ENCODE assay signal across 8 cellular contexts in genomic region chr12:110698171-110698902, GRCh38. TPM values are rescaled to one million over a fixed set of nuclear protein-coding genes. Genes with fewer than 3 reads are reported as not detected.
DNase-seq lines count a peak whose midpoint lies in the region; ATAC-seq and TF ChIP-seq lines count a peak whose summit lies in the region.

No MANE protein-coding gene starts in this region.

- H3K9me3 Mint-ChIP-seq in activated naive CD8-positive, alpha-beta T cell treated with anti-CD3 and anti-CD28 coated beads, Interleukin-2, amount 10 ng/mL, durations not matched to agents 7 days and 5 days = no peaks in the 10 kb centered on the region

- H3K79me2 ChIP-seq in KMS-11 (ENCODE audit: insufficient read depth, low read depth) (no peaks in the 10 kb centered on the region), SU-DHL-6 (ENCODE audit: insufficient read depth, low read length) (no peaks in the 10 kb centered on the region)

- H2AFZ ChIP-seq in KMS-11 (ENCODE audit: low read depth) = peak overlapping the region; percentile 28
- peak overlapping the region; percentile 89 for H2AFZ ChIP-seq in SU-DHL-6 (ENCODE audit: low read depth, low read length, severe bottlenecking)

- H3K27me3 Mint-ChIP-seq in activated naive CD8-positive, alpha-beta T cell treated with anti-CD3 and anti-CD28 coated beads, Interleukin-2, amount 10 ng/mL, durations not matched to agents 7 days and 5 days = no peaks in the 10 kb centered on the region

- H3K36me3 Mint-ChIP-seq in activated naive CD8-positive, alpha-beta T cell treated with anti-CD3 and anti-CD28 coated beads, Interleukin-2, amount 10 ng/mL, durations not matched to agents 7 days and 5 days = no peaks in the 10 kb centered on the region

- H4K20me1 ChIP-seq in KMS-11 (ENCODE audit: insufficient read depth) = no peaks in the 10 kb centered on the region
- no peaks in the 10 kb centered on the region for H4K20me1 ChIP-seq in SU-DHL-6 (ENCODE audit: low read depth, low read length)

- POLR2A ChIA-PET in activated naive CD8-positive, alpha-beta T cell treated with anti-CD3 and anti-CD28 coated beads, Interleukin-2, amount 10 ng/mL, durations not matched to agents 7 days and 5 days (lab: Charles Lee) = interaction anchor here (0.6 to 1.3 kb wide), 5 partner anchors 9 to 265 kb away, joined by 3 to 7 read pairs (median 3); partner anchors contain the start of gene ARPC3

- H3K9me2 ChIP-seq in SU-DHL-6 (replicated peaks; ENCODE audit: insufficient read depth, low read length) = no peaks in the 10 kb centered on the region

- H3K4me1 ChIP-seq in KMS-11 (ENCODE audit: low read depth, poor library complexity, severe bottlenecking) (peaks cover 4% of the 10 kb centered on the region), right atrium auricular region (peaks cover 0 to 43% of the 10 kb centered on the region in 2 donors)

- H3K4me3 ChIP-seq in KMS-11 (IDR thresholded peaks at IDR 0.05; ENCODE audit: insufficient read depth, low read depth, low read length) (no peak overlapping the region), SU-DHL-6 (ENCODE audit: insufficient read depth, low read length, poor library complexity, severe bottlenecking) (no peak overlapping the region), right atrium auricular region (peak overlapping the region in 1 of 2 donors; percentile 29), retinal pigment epithelial cell (ENCODE audit: low read length) (no peak overlapping the region)

- H3K4me2 ChIP-seq in KMS-11 (no peak overlapping the region), SU-DHL-6 (ENCODE audit: low read depth, low read length, poor library complexity, severe bottlenecking) (peak overlapping the region; percentile 35)

- H3K27ac ChIP-seq in KMS-11 (no peak overlapping the region), SU-DHL-6 (ENCODE audit: low read depth, low read length) (peak overlapping the region; percentile 59), right atrium auricular region (peak overlapping the region; percentile 60 to 64)

- no peaks in the 10 kb centered on the region for H3K9me3 ChIP-seq in SU-DHL-6 (ENCODE audit: insufficient read depth, low read length)
- no peaks in the 10 kb centered on the region for H3K9me3 ChIP-seq in right atrium auricular region

- peak overlapping the region; percentile 51 for H3K4me3 Mint-ChIP-seq in activated naive CD8-positive, alpha-beta T cell treated with anti-CD3 and anti-CD28 coated beads, Interleukin-2, amount 10 ng/mL, durations not matched to agents 7 days and 5 days

- H3K4me1 Mint-ChIP-seq in activated naive CD8-positive, alpha-beta T cell treated with anti-CD3 and anti-CD28 coated beads, Interleukin-2, amount 10 ng/mL, durations not matched to agents 7 days and 5 days = peaks cover 13% of the 10 kb centered on the region

- H3K27me3 ChIP-seq in KMS-11 (ENCODE audit: insufficient read depth, low read depth) (no peaks in the 10 kb centered on the region), SU-DHL-6 (ENCODE audit: low read length) (no peaks in the 10 kb centered on the region), right atrium auricular region (no peaks in the 10 kb centered on the region)

- DNase-seq in DMS53 treated with DMSO at 0.1 percent for 48 hours (lab: John Stamatoyannopoulos, UW; ENCODE audit: unreplicated experiment) = peak; percentile 85
- peak; percentile 76 for DNase-seq in activated naive CD8-positive, alpha-beta T cell treated with anti-CD3 and anti-CD28 coated beads, Interleukin-2, amount 10 ng/mL, durations not matched to agents 7 days and 5 days
- peak; percentile 89 for DNase-seq in right atrium auricular region (ENCODE audit: low spot score)
- DNase-seq in retinal pigment epithelial cell (ENCODE audit: low read depth) = peak; percentile 34
- no peak for DNase-seq in foreskin melanocyte

- H3K9ac ChIP-seq in KMS-11 = no peak overlapping the region
- peak overlapping the region; percentile 51 for H3K9ac ChIP-seq in SU-DHL-6 (ENCODE audit: low read length)

- no peaks in the 10 kb centered on the region for H3F3A ChIP-seq in SU-DHL-6 (ENCODE audit: insufficient read depth)

- TF ChIP-seq CTCF in KMS-11 (conservative IDR thresholded peaks at IDR 0.05; ENCODE audit: low read depth, low read length) = peak; percentile 58
- TF ChIP-seq CTCF in SU-DHL-6 (IDR thresholded peaks at IDR 0.05; ENCODE audit: insufficient read depth, low read length, poor library complexity, severe bottlenecking) = peak; percentile 81
- TF ChIP-seq CTCF in right atrium auricular region (IDR thresholded peaks at IDR 0.05) = peak; percentile 55 to 83
- peak; percentile 74 for TF ChIP-seq CTCF in retinal pigment epithelial cell (conservative IDR thresholded peaks at IDR 0.05; ENCODE audit: low read depth, low read length)

- H3K36me3 ChIP-seq in KMS-11 (ENCODE audit: insufficient read depth) (no peaks in the 10 kb centered on the region), SU-DHL-6 (ENCODE audit: low read length) (no peaks in the 10 kb centered on the region), right atrium auricular region (no peaks in the 10 kb centered on the region)

- H3K27ac Mint-ChIP-seq in activated naive CD8-positive, alpha-beta T cell treated with anti-CD3 and anti-CD28 coated beads, Interleukin-2, amount 10 ng/mL, durations not matched to agents 7 days and 5 days = peak overlapping the region; percentile 94

- peak; percentile 76 for ATAC-seq in GM21619 (IDR thresholded peaks at IDR 0.05; ENCODE audit: unreplicated experiment)
- ATAC-seq in activated naive CD8-positive, alpha-beta T cell treated with anti-CD3 and anti-CD28 coated beads, Interleukin-2, amount 10 ng/mL, durations not matched to agents 7 days and 5 days (ENCODE audit: low read depth) = peak; percentile 100

RNA-seq across cellular contexts. Expression of gene HVCN1, which starts 9.4 kb away (rescaled TPM):
- total RNA-seq in activated naive CD8-positive, alpha-beta T cell treated with anti-CD3 and anti-CD28 coated beads, Interleukin-2, amount 10 ng/mL, durations not matched to agents 7 days and 5 days = 10 to 100 TPM; 20.3 to 21.0 TPM
- 10 to 100 TPM; 21.7 to 24.1 TPM for total RNA-seq in right atrium auricular region

RNA-seq across cellular contexts. Expression of gene PPP1CC, which starts 44.4 kb away (rescaled TPM):
- total RNA-seq in activated naive CD8-positive, alpha-beta T cell treated with anti-CD3 and anti-CD28 coated beads, Interleukin-2, amount 10 ng/mL, durations not matched to agents 7 days and 5 days = 100 to 1,000 TPM; 156 to 160 TPM
- 100 to 1,000 TPM in 1 of 2 donors, 10 to 100 TPM in 1; 99.5 to 199 TPM for total RNA-seq in right atrium auricular region
